In genomic region chr4:89306486-89307184, GRCh38 we compare ENCODE assay signal across 8 cellular contexts. TPM values are rescaled to one million over a fixed set of nuclear protein-coding genes. Genes with fewer than 3 reads are reported as not detected.
DNase-seq lines count a peak whose midpoint lies in the region; ATAC-seq and TF ChIP-seq lines count a peak whose summit lies in the region.

No MANE protein-coding gene starts in this region.

- DNase-seq in HCT116 (ENCODE audit: low read depth, low spot score) (no peak), fibroblast of villous mesenchyme (ENCODE audit: low read depth) (no peak), retinal pigment epithelial cell (ENCODE audit: low read depth) (no peak), A172 (ENCODE audit: low spot score) (no peak), SIG-M5 treated with dmso at 0.1 percent for 504 hours (lab: John Stamatoyannopoulos, UW; ENCODE audit: unreplicated experiment) (no peak), GM13976 (ENCODE audit: low spot score) (no peak)

- POLR2A ChIA-PET in HCT116 (lab: Charles Lee), result no interaction called here

- H3K36me3 ChIP-seq in HCT116 (ENCODE audit: control insufficient read depth in 1 of 2, insufficient read depth in 2 of 2, low read length in 2 of 2), result no peaks in the 10 kb centered on the region
- H3K36me3 ChIP-seq in OCI-LY1 (ENCODE audit: insufficient read depth, low read length), result no peaks in the 10 kb centered on the region

- no peak for TF ChIP-seq RAD21 in HCT116 (IDR thresholded peaks at IDR 0.05; ENCODE audit: low read depth)

- H3K4me1 ChIP-seq in HCT116 (ENCODE audit: control insufficient read depth in 1 of 2, insufficient read depth in 2 of 2, low read length in 2 of 2) (peaks cover 0 to 6% of the 10 kb centered on the region in 2 experiments; a peak in 1 of 4 replicates), OCI-LY1 (ENCODE audit: insufficient read depth, low read length, severe bottlenecking) (peaks cover 48% of the 10 kb centered on the region)

- intact Hi-C loops in HCT116 (cut with micrococcal nuclease), result no loop called here

- no peak for ATAC-seq in HCT116
- ATAC-seq in HG03175 (IDR thresholded peaks at IDR 0.05; ENCODE audit: unreplicated experiment), result no peak

- H3K9ac ChIP-seq in HCT116 (ENCODE audit: low read length) (no peak overlapping the region), OCI-LY1 (ENCODE audit: low read length) (peak overlapping the region; percentile 62; the same call in 1 of the 2 replicates)

- no peak overlapping the region for H3K27ac ChIP-seq in HCT116 (ENCODE audit: low read depth, low read length)
- H3K27ac ChIP-seq in OCI-LY1 (ENCODE audit: low read depth, low read length, poor library complexity, severe bottlenecking), result peak overlapping the region; percentile 58

- H3K79me2 ChIP-seq in HCT116 (ENCODE audit: insufficient read depth, low read length), result no peaks in the 10 kb centered on the region
- peaks cover 28% of the 10 kb centered on the region for H3K79me2 ChIP-seq in OCI-LY1 (ENCODE audit: insufficient read depth, low read length)

- H4K20me1 ChIP-seq in HCT116 (ENCODE audit: insufficient read depth) (no peaks in the 10 kb centered on the region), OCI-LY1 (ENCODE audit: insufficient read depth, low read length) (no peaks in the 10 kb centered on the region)

- no peak for TF ChIP-seq CTCF in HCT116 (IDR thresholded peaks at IDR 0.05 in 2 of 3, conservative IDR thresholded peaks at IDR 0.05 in 1 of 3; ENCODE audit: borderline replicate concordance in 1 of 3, insufficient read depth in 1 of 3, low read depth in 2 of 3, low read length in 2 of 3)
- no peak for TF ChIP-seq CTCF in OCI-LY1 (IDR thresholded peaks at IDR 0.05; ENCODE audit: low read length)
- no peak for TF ChIP-seq CTCF in fibroblast of villous mesenchyme (IDR thresholded peaks at IDR 0.05; ENCODE audit: insufficient read depth, low read depth, low read length)
- TF ChIP-seq CTCF in retinal pigment epithelial cell (conservative IDR thresholded peaks at IDR 0.05; ENCODE audit: low read depth, low read length), result no peak
- no peak for TF ChIP-seq CTCF in GM13976 (IDR thresholded peaks at IDR 0.05; ENCODE audit: borderline replicate concordance, control extremely low read depth, extremely low read depth, insufficient read depth, missing control alignments)

- H3K4me3 ChIP-seq in HCT116 (replicated peaks in 1 of 2; ENCODE audit: low read depth in 1 of 2, low read length in 2 of 2) (peak overlapping the region in 1 of 2 experiments; percentile 59; a peak in 2 of 4 replicates), OCI-LY1 (ENCODE audit: low read depth, low read length, poor library complexity, severe bottlenecking) (peak overlapping the region; percentile 75), fibroblast of villous mesenchyme (ENCODE audit: low read depth, low read length) (peak overlapping the region; percentile 50), retinal pigment epithelial cell (ENCODE audit: low read length) (peak overlapping the region; percentile 71)

- TF ChIP-seq POLR2A in HCT116 (IDR thresholded peaks at IDR 0.05; ENCODE audit: borderline replicate concordance, extremely low read depth, insufficient read depth, insufficient read length), result no peak

- H3K27me3 ChIP-seq in HCT116 (ENCODE audit: insufficient read depth, low read length) (no peaks in the 10 kb centered on the region), OCI-LY1 (ENCODE audit: insufficient read depth, low read length) (no peaks in the 10 kb centered on the region)

- H3K9me3 ChIP-seq in HCT116 (ENCODE audit: control insufficient read depth in 1 of 2, insufficient read depth in 1 of 2, low read depth in 1 of 2, low read length in 2 of 2) (no peaks in the 10 kb centered on the region), OCI-LY1 (ENCODE audit: low read length) (no peaks in the 10 kb centered on the region)

- in situ Hi-C loops in GM13976 (cut with MboI; ENCODE audit: low sequenced_read_pairs, unreplicated experiment), result no loop called here

- BruUV-seq in HCT116 (replicated peaks; lab: Mats Ljungman, UMichigan), result no TSS peak

- no peaks in the 10 kb centered on the region for H3F3A ChIP-seq in OCI-LY1 (ENCODE audit: insufficient read depth, low read length)

- RAD21 ChIA-PET in HCT116 (lab: Charles Lee; ENCODE audit: low non-redundant PET in 1 of 2, low total read pairs in 2 of 2, uncharacterized antibody in 2 of 2, unreplicated experiment in 2 of 2), result no interaction called here

- CTCF ChIA-PET in HCT116 (lab: Charles Lee), result no interaction called here

- no peaks in the 10 kb centered on the region for H3K9me2 ChIP-seq in HCT116 (ENCODE audit: insufficient read depth)
- H3K9me2 ChIP-seq in OCI-LY1 (ENCODE audit: low read depth, low read length), result no peaks in the 10 kb centered on the region

- H2AFZ ChIP-seq in HCT116 (ENCODE audit: low read depth, low read length, poor library complexity, severe bottlenecking) (peak overlapping the region; percentile 78), OCI-LY1 (ENCODE audit: low read length) (no peak overlapping the region)

- peak overlapping the region; percentile 79 for H3K4me2 ChIP-seq in HCT116 (ENCODE audit: low read length)
- H3K4me2 ChIP-seq in OCI-LY1 (ENCODE audit: low read length), result peak overlapping the region; percentile 74

TF ChIP-seq in HCT116, 20 proteins besides CTCF, POLR2A, EP300 and RAD21:
- TF ChIP-seq CEBPB (IDR thresholded peaks at IDR 0.05; ENCODE audit: low read depth) (no peak), ELF1 (IDR thresholded peaks at IDR 0.05; ENCODE audit: borderline replicate concordance, low read depth) (no peak), ZFX (IDR thresholded peaks at IDR 0.05) (no peak), EZH2 (IDR thresholded peaks at IDR 0.05) (no peak)

RNA-seq across cellular contexts. Expression of gene GPRIN3, which starts 1.0 kb away (rescaled TPM):
- 0.39 TPM for total RNA-seq in HCT116 (2021; ENCODE audit: unreplicated experiment)
- 0.05 and 0.12 TPM in 2 replicates for polyA plus RNA-seq in HCT116 (2012)
- total RNA-seq in fibroblast of villous mesenchyme, result 0.43 and 0.64 TPM in 2 replicates
- 0.41 and 0.79 TPM in 2 replicates for total RNA-seq in A172 (2014; rRNA removed; shearing (Covaris generic))
